In genomic region chr16:89793955-89794354, GRCh38 we compare ENCODE assay signal across 36 cellular contexts.
"Had no signal": no experiment of that assay in that cellular context is flagged by ENCODE, and none has a peak within 500 bp of the region (broad histone marks: within the 10 kb centered on the region; RNA-seq: fewer than 3 reads in every experiment).

No MANE protein-coding gene starts in this region.

- H3K27ac ChIP-seq: adrenal gland, body of pancreas, brain microvascular endothelial cell, breast epithelium, VCaP had no signal

- H3K4me1 ChIP-seq: adrenal gland, body of pancreas, breast epithelium had no signal

- H3K4me3 Mint-ChIP-seq: activated B cell treated with CpG ODN at 0.5 μM for 24 hours; activated CD4-positive, alpha-beta memory T cell treated with anti-CD3 and anti-CD28 coated beads for 36 hours; activated CD4-positive, alpha-beta T cell treated with anti-CD3 and anti-CD28 coated beads, Interleukin-2, amount 10 ng/mL, durations not matched to agents 24 days and 14 days; activated CD8-positive, alpha-beta T cell treated with anti-CD3 and anti-CD28 coated beads for 36 hours; activated naive CD8-positive, alpha-beta T cell treated with anti-CD3 and anti-CD28 coated beads for 36 hours; activated T-cell treated with anti-CD3 and anti-CD28 coated beads, Interleukin-2, amount 50 U/mL, for 4 hours; activated T-cell treated with anti-CD3 and anti-CD28 coated beads, Interleukin-2, amount 50 U/mL, for 72 hours; activated T-helper 1 cell treated with anti-CD3 and anti-CD28 coated beads, Interleukin-12 subunit alpha, Interleukin-12 subunit beta, Interleukin-2, Interleukin-4 antibody, amounts not matched to agents 30 ng/mL and 10 ng/mL and 1 ng/mL, durations not matched to agents 14 hours and 24 hours and 36 hours; activated T-helper 17 cell treated with anti-CD3 and anti-CD28 coated beads, Interleukin-2, amount 50 U/mL, for 72 hours; T-helper 1 cell treated with Interleukin-12 subunit alpha and Interleukin-12 subunit beta and Interleukin-4 antibody, amounts not matched to agents 30 μg/mL and 1 μg/mL, for 36 hours; T-helper 2 cell treated with Interferon-gamma antibody and Interleukin-4, amounts not matched to agents 5 μg/mL and 100 μg/mL, for 36 hours had no signal

- H3K4me1 Mint-ChIP-seq: activated naive CD8-positive, alpha-beta T cell treated with anti-CD3 and anti-CD28 coated beads for 36 hours; activated T-helper 17 cell treated with anti-CD3 and anti-CD28 coated beads, Interleukin-2, amount 50 U/mL, for 72 hours had no signal

- ATAC-seq: activated CD8-positive, alpha-beta T cell treated with anti-CD3 and anti-CD28 coated beads for 36 hours; activated naive CD4-positive, alpha-beta T cell treated with anti-CD3 and anti-CD28 coated beads, Interleukin-2, amount 50 U/mL, for 72 hours; activated T-cell treated with anti-CD3 and anti-CD28 coated beads, Interleukin-2, amount 50 U/mL, for 4 hours; activated T-cell treated with anti-CD3 and anti-CD28 coated beads, Interleukin-2, amount 50 U/mL, for 72 hours; activated T-helper 17 cell treated with anti-CD3 and anti-CD28 coated beads, Interleukin-2, amount 50 U/mL, for 72 hours; body of pancreas had no signal

- H3K4me3 ChIP-seq: adrenal gland, body of pancreas, breast epithelium had no signal

- H3K27me3 Mint-ChIP-seq: activated B cell treated with CpG ODN at 0.5 μM for 24 hours; activated CD4-positive, alpha-beta memory T cell treated with anti-CD3 and anti-CD28 coated beads for 36 hours; activated CD4-positive, alpha-beta T cell treated with anti-CD3 and anti-CD28 coated beads, Interleukin-2, amount 10 ng/mL, durations not matched to agents 24 days and 14 days; activated CD8-positive, alpha-beta T cell treated with anti-CD3 and anti-CD28 coated beads for 36 hours; activated naive CD8-positive, alpha-beta T cell treated with anti-CD3 and anti-CD28 coated beads for 36 hours; activated T-helper 17 cell treated with anti-CD3 and anti-CD28 coated beads, Interleukin-2, amount 50 U/mL, for 72 hours had no signal

- H3K9me3 Mint-ChIP-seq: activated B cell treated with CpG ODN at 0.5 μM for 24 hours; activated CD4-positive, alpha-beta memory T cell treated with anti-CD3 and anti-CD28 coated beads for 36 hours; activated CD4-positive, alpha-beta T cell treated with anti-CD3 and anti-CD28 coated beads, Interleukin-2, amount 10 ng/mL, durations not matched to agents 24 days and 14 days; activated CD8-positive, alpha-beta T cell treated with anti-CD3 and anti-CD28 coated beads for 36 hours; activated naive CD4-positive, alpha-beta T cell treated with anti-CD3 and anti-CD28 coated beads, Interleukin-2, amount 50 U/mL, for 72 hours; activated naive CD8-positive, alpha-beta T cell treated with anti-CD3 and anti-CD28 coated beads for 36 hours; activated T-cell treated with anti-CD3 and anti-CD28 coated beads, Interleukin-2, amount 50 U/mL, for 4 hours; activated T-cell treated with anti-CD3 and anti-CD28 coated beads, Interleukin-2, amount 50 U/mL, for 72 hours; activated T-helper 1 cell treated with anti-CD3 and anti-CD28 coated beads, Interleukin-12 subunit alpha, Interleukin-12 subunit beta, Interleukin-2, Interleukin-4 antibody, amounts not matched to agents 30 ng/mL and 10 ng/mL and 1 ng/mL, durations not matched to agents 14 hours and 24 hours and 36 hours; activated T-helper 17 cell treated with anti-CD3 and anti-CD28 coated beads, Interleukin-2, amount 50 U/mL, for 72 hours; T-helper 1 cell treated with Interleukin-12 subunit alpha and Interleukin-12 subunit beta and Interleukin-4 antibody, amounts not matched to agents 30 μg/mL and 1 μg/mL, for 36 hours; T-helper 2 cell treated with Interferon-gamma antibody and Interleukin-4, amounts not matched to agents 5 μg/mL and 100 μg/mL, for 36 hours had no signal

- H3K36me3 ChIP-seq: adrenal gland, breast epithelium had no signal

- DNase-seq: activated B cell treated with CpG ODN at 0.5 μM for 24 hours; activated CD4-positive, alpha-beta memory T cell treated with anti-CD3 and anti-CD28 coated beads for 36 hours; activated CD4-positive, alpha-beta T cell treated with anti-CD3 and anti-CD28 coated beads for 4 hours; activated CD4-positive, alpha-beta T cell treated with anti-CD3 and anti-CD28 coated beads, Interleukin-2, amount 10 ng/mL, durations not matched to agents 24 days and 14 days; activated CD4-positive, alpha-beta T cell treated with anti-CD3 and anti-CD28 coated beads, Interleukin-2, amount 50 U/mL, for 1 hour; activated CD4-positive, alpha-beta T cell treated with anti-CD3 and anti-CD28 coated beads, Interleukin-2, amount 50 U/mL, for 4 hours; activated CD4-positive, CD25-positive, alpha-beta regulatory T cell treated with anti-CD3 and anti-CD28 coated beads, Interleukin-2, amount 50 U/mL, for 72 hours; activated CD8-positive, alpha-beta memory T cell treated with anti-CD3 and anti-CD28 coated beads, Interleukin-2, amount 50 U/mL, for 4 hours; activated CD8-positive, alpha-beta T cell treated with anti-CD3 and anti-CD28 coated beads for 36 hours; activated effector memory CD4-positive, alpha-beta T cell treated with anti-CD3 and anti-CD28 coated beads, Interleukin-2, amount 50 U/mL, for 16 hours; activated gamma-delta T cell treated with Interleukin-2 at 50 U/mL for 16 hours; activated naive CD4-positive, alpha-beta T cell; activated naive CD4-positive, alpha-beta T cell treated with anti-CD3 and anti-CD28 coated beads, Interleukin-2, amount 50 U/mL, for 16 hours; activated naive CD8-positive, alpha-beta T cell treated with anti-CD3 and anti-CD28 coated beads for 36 hours; activated T-cell treated with anti-CD3 and anti-CD28 coated beads for 4 hours; activated T-cell treated with anti-CD3 and anti-CD28 coated beads, Interleukin-2, amount 50 U/mL, for 1 hour; activated T-cell treated with anti-CD3 and anti-CD28 coated beads, Interleukin-2, amount 50 U/mL, for 4 hours; activated T-cell treated with anti-CD3 and anti-CD28 coated beads, Interleukin-2, amount 50 U/mL, for 72 hours; adrenal gland; amniotic stem cell; aorta; body of pancreas; brain microvascular endothelial cell; central memory CD4-positive, alpha-beta T cell; T-helper 1 cell; T-helper 2 cell; T-helper 9 cell had no signal

- H3K27ac Mint-ChIP-seq: activated B cell treated with CpG ODN at 0.5 μM for 24 hours; activated CD4-positive, alpha-beta memory T cell treated with anti-CD3 and anti-CD28 coated beads for 36 hours; activated CD4-positive, alpha-beta T cell treated with anti-CD3 and anti-CD28 coated beads, Interleukin-2, amount 10 ng/mL, durations not matched to agents 24 days and 14 days; activated CD8-positive, alpha-beta T cell treated with anti-CD3 and anti-CD28 coated beads for 36 hours; activated naive CD4-positive, alpha-beta T cell treated with anti-CD3 and anti-CD28 coated beads, Interleukin-2, amount 50 U/mL, for 72 hours; activated naive CD8-positive, alpha-beta T cell treated with anti-CD3 and anti-CD28 coated beads for 36 hours; activated T-cell treated with anti-CD3 and anti-CD28 coated beads, Interleukin-2, amount 50 U/mL, for 72 hours; activated T-helper 1 cell treated with anti-CD3 and anti-CD28 coated beads, Interleukin-12 subunit alpha, Interleukin-12 subunit beta, Interleukin-2, Interleukin-4 antibody, amounts not matched to agents 30 ng/mL and 10 ng/mL and 1 ng/mL, durations not matched to agents 14 hours and 24 hours and 36 hours; activated T-helper 17 cell treated with anti-CD3 and anti-CD28 coated beads, Interleukin-2, amount 50 U/mL, for 72 hours; T-helper 1 cell treated with Interleukin-12 subunit alpha and Interleukin-12 subunit beta and Interleukin-4 antibody, amounts not matched to agents 30 μg/mL and 1 μg/mL, for 36 hours; T-helper 2 cell treated with Interferon-gamma antibody and Interleukin-4, amounts not matched to agents 5 μg/mL and 100 μg/mL, for 36 hours had no signal

- H3K27me3 ChIP-seq: adrenal gland, body of pancreas, brain microvascular endothelial cell, breast epithelium had no signal

- H3K9me3 ChIP-seq: adrenal gland, body of pancreas, breast epithelium had no signal

- FAIRE-seq: astrocyte, TTC549 had no signal
